In genomic region chr10:95873651-95874050, GRCh38 we compare ENCODE assay signal across 26 cellular contexts. TPM values are rescaled to one million over a fixed set of nuclear protein-coding genes. Genes with fewer than 3 reads are reported as not detected.
"Had no signal": no experiment of that assay in that cellular context is flagged by ENCODE, and none has a peak within 500 bp of the region (broad histone marks: within the 10 kb centered on the region; RNA-seq: fewer than 3 reads in every experiment).

No MANE protein-coding gene starts in this region.

- H3K4me1 Mint-ChIP-seq: activated naive CD4-positive, alpha-beta T cell treated with anti-CD3 and anti-CD28 coated beads, Interleukin-2, amount 10 ng/mL, durations not matched to agents 7 days and 5 days; activated naive CD8-positive, alpha-beta T cell treated with anti-CD3 and anti-CD28 coated beads for 36 hours had no signal

- H3K4me3 Mint-ChIP-seq: activated CD8-positive, alpha-beta T cell treated with anti-CD3 and anti-CD28 coated beads for 36 hours; activated naive CD4-positive, alpha-beta T cell treated with anti-CD3 and anti-CD28 coated beads, Interleukin-2, amount 10 ng/mL, durations not matched to agents 7 days and 5 days; activated naive CD8-positive, alpha-beta T cell treated with anti-CD3 and anti-CD28 coated beads for 36 hours; activated T-cell treated with anti-CD3 and anti-CD28 coated beads, Interleukin-2, amount 50 U/mL, for 72 hours had no signal

- H3K9me3 Mint-ChIP-seq: activated CD8-positive, alpha-beta T cell treated with anti-CD3 and anti-CD28 coated beads for 36 hours; activated T-cell treated with anti-CD3 and anti-CD28 coated beads, Interleukin-2, amount 50 U/mL, for 72 hours had no signal

- DNase-seq: activated CD4-positive, alpha-beta T cell treated with anti-CD3 and anti-CD28 coated beads for 4 hours; activated CD8-positive, alpha-beta memory T cell treated with anti-CD3 and anti-CD28 coated beads, Interleukin-2, amount 50 U/mL, for 4 hours; activated CD8-positive, alpha-beta T cell treated with anti-CD3 and anti-CD28 coated beads for 36 hours; activated gamma-delta T cell treated with Interleukin-2 at 50 U/mL for 16 hours; activated naive CD4-positive, alpha-beta T cell treated with anti-CD3 and anti-CD28 coated beads, Interleukin-2, amount 10 ng/mL, durations not matched to agents 7 days and 5 days; activated naive CD8-positive, alpha-beta T cell treated with anti-CD3 and anti-CD28 coated beads for 36 hours; activated T-cell treated with anti-CD3 and anti-CD28 coated beads, Interleukin-2, amount 50 U/mL, for 72 hours; brain microvascular endothelial cell; cerebellar nuclear complex; MG63; NCI-H1048; NCI-H1417 treated with DMSO at 0.1 percent for 48 hours; NCI-H1694; NCI-H2029 treated with DMSO at 0.1 percent for 48 hours; NCI-H345; NCI-H510A; NCI-H526 treated with DMSO at 0.1 percent for 48 hours; NCI-H82; NK-92 treated with Interleukin-12 subunit alpha and Interleukin-12 subunit beta, amount 100 ng/mL, for 24 hours; OCI-M1; RPMI8226; T-helper 1 cell had no signal

- ATAC-seq: activated CD4-positive, CD25-positive, alpha-beta regulatory T cell treated with anti-CD3 and anti-CD28 coated beads, Interleukin-2, amount 50 U/mL, for 24 hours; activated CD8-positive, alpha-beta T cell treated with anti-CD3 and anti-CD28 coated beads for 36 hours; activated T-cell treated with anti-CD3 and anti-CD28 coated beads, Interleukin-2, amount 50 U/mL, for 72 hours; Panc1; Right ventricle myocardium inferior had no signal

- H3K27me3 Mint-ChIP-seq: activated CD8-positive, alpha-beta T cell treated with anti-CD3 and anti-CD28 coated beads for 36 hours; activated naive CD4-positive, alpha-beta T cell treated with anti-CD3 and anti-CD28 coated beads, Interleukin-2, amount 10 ng/mL, durations not matched to agents 7 days and 5 days; activated naive CD8-positive, alpha-beta T cell treated with anti-CD3 and anti-CD28 coated beads for 36 hours had no signal

- H3K27ac Mint-ChIP-seq: activated CD8-positive, alpha-beta T cell treated with anti-CD3 and anti-CD28 coated beads for 36 hours; activated naive CD4-positive, alpha-beta T cell treated with anti-CD3 and anti-CD28 coated beads, Interleukin-2, amount 10 ng/mL, durations not matched to agents 7 days and 5 days; activated naive CD8-positive, alpha-beta T cell treated with anti-CD3 and anti-CD28 coated beads for 36 hours; activated T-cell treated with anti-CD3 and anti-CD28 coated beads, Interleukin-2, amount 50 U/mL, for 72 hours; activated T-helper 2 cell treated with anti-CD3 and anti-CD28 coated beads, Interferon-gamma antibody, Interleukin-2, Interleukin-4, amounts not matched to agents 10 μg/mL and 5 μg/mL and 100 μg/mL, durations not matched to agents 14 hours and 24 hours and 36 hours had no signal

RNA-seq across cellular contexts. Expression of gene CC2D2B, which starts 34.1 kb away (rescaled TPM):
- total RNA-seq: activated naive CD8-positive, alpha-beta T cell treated with anti-CD3 and anti-CD28 coated beads for 36 hours had no signal
